In the genomic region with DNA sequence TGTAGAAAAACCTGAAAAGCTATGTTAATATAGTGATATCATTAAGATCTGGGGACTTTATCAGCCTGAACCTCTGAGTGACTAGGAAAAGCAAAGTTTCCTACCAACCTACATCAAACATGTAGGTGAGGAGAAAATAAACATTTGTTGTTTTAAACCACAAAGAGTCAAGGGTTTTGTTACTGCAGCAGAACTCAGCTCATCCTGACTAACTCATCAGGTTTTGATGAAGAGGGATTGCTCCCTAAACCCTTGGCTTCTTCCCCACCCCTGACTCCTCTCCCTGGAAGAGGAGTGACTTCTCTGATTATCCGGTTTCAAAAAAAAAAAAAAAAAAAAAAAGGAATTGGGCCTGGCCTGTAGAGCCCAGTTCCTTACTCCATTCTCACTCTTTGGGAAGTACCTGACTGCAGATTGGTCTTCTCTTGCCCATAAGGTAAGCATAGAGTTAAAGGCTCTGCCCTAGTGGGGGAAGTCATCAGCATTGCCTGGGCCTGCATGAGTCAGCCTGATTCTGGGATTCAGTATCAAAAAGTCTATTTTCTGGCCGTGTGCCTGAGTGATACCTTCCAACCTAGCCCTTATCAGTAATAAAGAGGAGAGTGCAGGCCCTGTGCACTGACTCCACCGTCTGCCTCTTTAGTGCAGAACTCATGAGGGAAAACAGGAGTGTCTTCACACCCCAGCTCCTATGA, we compare ENCODE assay signal across 2 cellular contexts.
A peak's percentile ranks its signal among the peaks of the same experiment; 100 is the strongest.
TF ChIP-seq lines count a peak whose summit lies in the region.

No MANE protein-coding gene starts in this region.

TF ChIP-seq in HEK293, 187 proteins besides CTCF, POLR2A, EP300 and RAD21:
- no peak for TF ChIP-seq ZNF324 (tag by site-specific recombination; IDR thresholded peaks at IDR 0.05)
- TF ChIP-seq, protein P1, sequence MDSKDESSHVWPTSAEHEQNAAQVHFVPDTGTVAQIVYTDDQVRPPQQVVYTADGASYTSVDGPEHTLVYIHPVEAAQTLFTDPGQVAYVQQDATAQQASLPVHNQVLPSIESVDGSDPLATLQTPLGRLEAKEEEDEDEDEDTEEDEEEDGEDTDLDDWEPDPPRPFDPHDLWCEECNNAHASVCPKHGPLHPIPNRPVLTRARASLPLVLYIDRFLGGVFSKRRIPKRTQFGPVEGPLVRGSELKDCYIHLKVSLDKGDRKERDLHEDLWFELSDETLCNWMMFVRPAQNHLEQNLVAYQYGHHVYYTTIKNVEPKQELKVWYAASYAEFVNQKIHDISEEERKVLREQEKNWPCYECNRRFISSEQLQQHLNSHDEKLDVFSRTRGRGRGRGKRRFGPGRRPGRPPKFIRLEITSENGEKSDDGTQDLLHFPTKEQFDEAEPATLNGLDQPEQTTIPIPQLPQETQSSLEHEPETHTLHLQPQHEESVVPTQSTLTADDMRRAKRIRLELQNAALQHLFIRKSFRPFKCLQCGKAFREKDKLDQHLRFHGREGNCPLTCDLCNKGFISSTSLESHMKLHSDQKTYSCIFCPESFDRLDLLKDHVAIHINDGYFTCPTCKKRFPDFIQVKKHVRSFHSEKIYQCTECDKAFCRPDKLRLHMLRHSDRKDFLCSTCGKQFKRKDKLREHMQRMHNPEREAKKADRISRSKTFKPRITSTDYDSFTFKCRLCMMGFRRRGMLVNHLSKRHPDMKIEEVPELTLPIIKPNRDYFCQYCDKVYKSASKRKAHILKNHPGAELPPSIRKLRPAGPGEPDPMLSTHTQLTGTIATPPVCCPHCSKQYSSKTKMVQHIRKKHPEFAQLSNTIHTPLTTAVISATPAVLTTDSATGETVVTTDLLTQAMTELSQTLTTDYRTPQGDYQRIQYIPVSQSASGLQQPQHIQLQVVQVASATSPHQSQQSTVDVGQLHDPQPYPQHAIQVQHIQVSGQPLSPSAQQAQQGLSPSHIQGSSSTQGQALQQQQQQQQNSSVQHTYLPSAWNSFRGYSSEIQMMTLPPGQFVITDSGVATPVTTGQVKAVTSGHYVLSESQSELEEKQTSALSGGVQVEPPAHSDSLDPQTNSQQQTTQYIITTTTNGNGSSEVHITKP (tag by site-specific recombination; IDR thresholded peaks at IDR 0.05): no peak
- TF ChIP-seq SETDB1 (IDR thresholded peaks at IDR 0.05; ENCODE audit: insufficient read length, low read length): peak; percentile 14
- no peak for TF ChIP-seq BCL11B (tag by site-specific recombination; IDR thresholded peaks at IDR 0.05; ENCODE audit: low read depth)
- TF ChIP-seq ZNF747 (tag by site-specific recombination; IDR thresholded peaks at IDR 0.05): no peak

TF ChIP-seq in K562, 482 proteins besides CTCF, POLR2A, EP300 and RAD21:
- TF ChIP-seq MCM2 (IDR thresholded peaks at IDR 0.05; ENCODE audit: low read depth) (no peak), ZNF12 (CRISPR knock-in tag; IDR thresholded peaks at IDR 0.05) (peak; percentile 95)
